In genomic region chr3:179528786-179529185, GRCh38 we compare ENCODE assay signal across 20 cellular contexts. TPM values are rescaled to one million over a fixed set of nuclear protein-coding genes. Genes with fewer than 3 reads are reported as not detected.
A peak's percentile ranks its signal among the peaks of the same experiment; 100 is the strongest.
DNase-seq lines count a peak whose midpoint lies in the region; ATAC-seq and TF ChIP-seq lines count a peak whose summit lies in the region.
"Had no signal": no experiment of that assay in that cellular context is flagged by ENCODE, and none has a peak within 500 bp of the region (broad histone marks: within the 10 kb centered on the region; RNA-seq: fewer than 3 reads in every experiment).

No MANE protein-coding gene starts in this region.

- no peak overlapping the region for H4K5ac ChIP-seq in IMR-90 (ENCODE audit: low read depth, low read length)

- H3K27ac ChIP-seq in IMR-90 (ENCODE audit: insufficient read depth, low read length) (no peak overlapping the region), osteoblast (ENCODE audit: low read depth, low read length) (no peak overlapping the region), caudate nucleus (ENCODE audit: low read depth, low read length) (no peak overlapping the region)
- H3K27ac ChIP-seq: SJSA1, thoracic aorta had no signal

- no peak for TF ChIP-seq RAD21 in IMR-90 (IDR thresholded peaks at IDR 0.05; ENCODE audit: low read length)

- POLR2A ChIA-PET in IMR-90 (lab: Charles Lee; ENCODE audit: unreplicated experiment): no interaction called here

- dilution Hi-C loops in IMR-90 (cut with HindIII; ENCODE audit: low sequenced_read_pairs, unreplicated experiment): no loop called here

- WGBS in IMR-90 (ENCODE audit: extremely low coverage in 2 of 2, insufficient read length in 1 of 2), 2 experiments: 100% methylated on average over 1 of the region's 4 CpGs; no CpG with 5 or more reads in 1 of the 2 experiments

- intact Hi-C loops in IMR-90 (cut with micrococcal nuclease): no loop called here

- peaks cover 3% of the 10 kb centered on the region; the same call in 1 of the 2 replicates for H3K9me1 ChIP-seq in IMR-90 (ENCODE audit: insufficient read depth, low read length)

- H4K91ac ChIP-seq in IMR-90 (ENCODE audit: insufficient read depth, low read depth, low read length): no peak overlapping the region

- H3K27me3 ChIP-seq in IMR-90 (ENCODE audit: control insufficient read depth, insufficient read depth, low read length) (0 out of 2 replicates have a peak, but pooled peaks cover 2% of the 10 kb centered on the region), osteoblast (ENCODE audit: insufficient read depth, low read length) (no peaks in the 10 kb centered on the region)
- H3K27me3 ChIP-seq: SJSA1 had no signal

- ATAC-seq in IMR-90 (ENCODE audit: low read depth) (no peak), esophagus mucosa (peak; percentile 84), GM19397 (IDR thresholded peaks at IDR 0.05; ENCODE audit: unreplicated experiment) (no peak), GM18511 (IDR thresholded peaks at IDR 0.05; ENCODE audit: unreplicated experiment) (no peak)
- ATAC-seq: activated naive CD8-positive, alpha-beta T cell treated with anti-CD3 and anti-CD28 coated beads, Interleukin-2, amount 50 U/mL, for 24 hours; GM12878 had no signal

- no peak overlapping the region for H4K8ac ChIP-seq in IMR-90 (ENCODE audit: low read depth in 2 of 2, low read length in 2 of 2)

- no peak overlapping the region for H2BK120ac ChIP-seq in IMR-90 (ENCODE audit: low read depth, low read length)

- H3K14ac ChIP-seq in IMR-90 (replicated peaks; ENCODE audit: low read depth, low read length): no peak overlapping the region

- H4K20me1 ChIP-seq in IMR-90 (ENCODE audit: insufficient read depth, low read length) (no peaks in the 10 kb centered on the region), osteoblast (ENCODE audit: insufficient read depth, low read length) (no peaks in the 10 kb centered on the region)

- H2BK20ac ChIP-seq in IMR-90 (ENCODE audit: low read depth, low read length): peak overlapping the region; percentile 5; the same call in 1 of the 2 replicates

- peaks cover 5% of the 10 kb centered on the region for H3K4me1 ChIP-seq in IMR-90 (ENCODE audit: control insufficient read depth, insufficient read depth, low read length)
- peaks cover 6% of the 10 kb centered on the region for H3K4me1 ChIP-seq in osteoblast (ENCODE audit: insufficient read depth, low read length)

- H3K4me3 ChIP-seq in IMR-90 (ENCODE audit: insufficient read depth, low read depth, low read length): no peak overlapping the region
- no peak overlapping the region for H3K4me3 ChIP-seq in osteoblast (ENCODE audit: insufficient read depth, low read length)
- H3K4me3 ChIP-seq: GM12878, SJSA1, thoracic aorta had no signal

- no peak overlapping the region; the same call in 2 of the 3 replicates for H2BK15ac ChIP-seq in IMR-90 (ENCODE audit: low read depth, low read length)

- no peak for TF ChIP-seq POLR2A in IMR-90 (IDR thresholded peaks at IDR 0.05; ENCODE audit: low read depth, low read length)

- H3K36me3 ChIP-seq in IMR-90 (ENCODE audit: control insufficient read depth, insufficient read depth, low read length) (no peaks in the 10 kb centered on the region), osteoblast (ENCODE audit: insufficient read depth, low read length) (no peaks in the 10 kb centered on the region)
- H3K36me3 ChIP-seq: SJSA1, thoracic aorta had no signal

- no peak overlapping the region; the same call in 1 of the 2 replicates for H3K23ac ChIP-seq in IMR-90 (ENCODE audit: low read depth, low read length)

- H2BK5ac ChIP-seq in IMR-90 (ENCODE audit: low read depth, low read length, poor library complexity, severe bottlenecking): peak overlapping the region; percentile 51

- no peak overlapping the region for H3K4me2 ChIP-seq in IMR-90 (ENCODE audit: low read depth, low read length)
- H3K4me2 ChIP-seq in osteoblast (ENCODE audit: insufficient read depth, low read length): no peak overlapping the region

- peak overlapping the region; percentile 6; the same call in 1 of the 2 replicates for H3K18ac ChIP-seq in IMR-90 (ENCODE audit: low read depth, low read length)

- H2AK9ac ChIP-seq in IMR-90 (replicated peaks; ENCODE audit: low read depth, low read length, poor library complexity): no peak overlapping the region

- H3K4ac ChIP-seq in IMR-90 (ENCODE audit: low read depth, low read length): no peak overlapping the region

- H3K9me3 ChIP-seq in IMR-90 (ENCODE audit: control insufficient read depth, insufficient read depth, low read length) (no peaks in the 10 kb centered on the region), osteoblast (ENCODE audit: low read depth, low read length) (no peaks in the 10 kb centered on the region)
- H3K9me3 ChIP-seq: SJSA1, thoracic aorta had no signal

- CTCF ChIA-PET in IMR-90 (lab: Yijun Ruan, JAX): no interaction called here

- TF ChIP-seq CTCF in IMR-90 (conservative IDR thresholded peaks at IDR 0.05; ENCODE audit: low read depth, low read length): no peak
- TF ChIP-seq CTCF in osteoblast (IDR thresholded peaks at IDR 0.05; ENCODE audit: extremely low read depth, low read depth, low read length): no peak

- H3K9ac ChIP-seq in IMR-90 (ENCODE audit: low read depth, low read length): no peak overlapping the region

- no peaks in the 10 kb centered on the region for H3K79me2 ChIP-seq in osteoblast (ENCODE audit: insufficient read depth, low read length)

- in situ Hi-C loops in IMR-90 (cut with MboI; ENCODE audit: low sequenced_read_pairs): no loop called here

- H3K56ac ChIP-seq in IMR-90 (ENCODE audit: extremely low read depth, insufficient read depth, low read length): no peak overlapping the region

- H2AFZ ChIP-seq in IMR-90 (replicated peaks; ENCODE audit: low read length, poor library complexity) (no peak overlapping the region), osteoblast (ENCODE audit: low read length) (peak overlapping the region; percentile 31)

- no peak overlapping the region for H2AK5ac ChIP-seq in IMR-90 (ENCODE audit: low read depth, low read length)

- BruUV-seq in IMR-90 (replicated peaks; lab: Mats Ljungman, UMichigan): no TSS peak

- no peaks in the 10 kb centered on the region for H3K79me1 ChIP-seq in IMR-90 (ENCODE audit: low read depth in 1 of 2, low read length in 2 of 2)

- peak; percentile 72 for DNase-seq in IMR-90
- peak; percentile 63 for DNase-seq in RKO (ENCODE audit: low spot score)
- no peak for DNase-seq in osteoblast (ENCODE audit: insufficient read length, low spot score, missing footprints)
- no peak for DNase-seq in caudate nucleus (lab: John Stamatoyannopoulos, UW)
- DNase-seq: activated CD4-positive, alpha-beta T cell treated with anti-CD3 and anti-CD28 coated beads for 1 hour; activated naive CD8-positive, alpha-beta T cell treated with anti-CD3 and anti-CD28 coated beads, Interleukin-2, amount 50 U/mL, for 24 hours; Calu3; kidney; NCI-H1930; NCI-H526 treated with DMSO at 0.1 percent for 48 hours; nephron progenitor cell; OCI-M1; stimulated activated CD4-positive, alpha-beta T cell treated with anti-CD3 and anti-CD28 coated beads, Interleukin-12 subunit alpha, Interleukin-12 subunit beta, amount 100 ng/mL, for 4 hours; T1000 had no signal

TF ChIP-seq in IMR-90, 13 proteins besides CTCF, POLR2A, EP300 and RAD21:
- TF ChIP-seq NFE2L2 (IDR thresholded peaks at IDR 0.05; ENCODE audit: low read depth, low read length) (no peak), SMC3 (IDR thresholded peaks at IDR 0.05; ENCODE audit: low read depth, low read length) (no peak), CEBPB (IDR thresholded peaks at IDR 0.05; ENCODE audit: low read depth, low read length) (no peak), FOS (IDR thresholded peaks at IDR 0.05; ENCODE audit: low read depth, low read length) (peak; percentile 5; the same call in 1 of the 2 replicates), MAFK (IDR thresholded peaks at IDR 0.05; ENCODE audit: low read depth, low read length) (peak; percentile 65), RCOR1 (IDR thresholded peaks at IDR 0.05; ENCODE audit: insufficient replicate concordance, low read length) (no peak), USF2 (IDR thresholded peaks at IDR 0.05; ENCODE audit: low read depth, low read length) (0 out of 2 replicates have a peak, but pooled peaks have one; percentile 31), MXI1 (IDR thresholded peaks at IDR 0.05; ENCODE audit: borderline replicate concordance, low read depth, low read length) (no peak), ELK1 (IDR thresholded peaks at IDR 0.05; ENCODE audit: borderline replicate concordance, low read depth, low read length) (no peak), RFX5 (IDR thresholded peaks at IDR 0.05; ENCODE audit: low read depth, low read length) (no peak), BHLHE40 (IDR thresholded peaks at IDR 0.05; ENCODE audit: low read depth, low read length) (no peak), MAZ (IDR thresholded peaks at IDR 0.05; ENCODE audit: borderline replicate concordance, low read depth, low read length) (no peak), CHD1 (IDR thresholded peaks at IDR 0.05; ENCODE audit: low read depth, low read length) (no peak)

RNA-seq across cellular contexts. Expression of gene ACTL6A, which starts 33.9 kb away (rescaled TPM):
- 70.1 and 115 TPM in 2 replicates for total RNA-seq in IMR-90 (2012; rRNA removed)
- polyA plus RNA-seq in IMR-90 (2012; rRNA removed): 40.3 and 48.3 TPM in 2 replicates
- 35.7 and 55.9 TPM in 2 replicates for polyA plus RNA-seq in IMR-90 (2012; cell fraction: cytosol; rRNA removed)
- 24.2 and 53.3 TPM in 2 replicates for polyA plus RNA-seq in IMR-90 (2012; cell fraction: nucleus; rRNA removed; ENCODE audit: low replicate concordance)
- 36.4 TPM for total RNA-seq in esophagus mucosa
- total RNA-seq in osteoblast: 36.8 and 42.0 TPM in 2 replicates

Comparison
In these comparisons a context has a peak if more than half of its experiments do, and no peak if none do; other contexts are left out.
1. DNase-seq: peak in IMR-90 (single experiment) and RKO (single experiment); none in osteoblast (single experiment) and caudate nucleus (0 of 61).